In genomic region chr3:123652346-123652984, GRCh38 we compare ENCODE assay signal across 9 cellular contexts.
DNase-seq lines count a peak whose midpoint lies in the region; ATAC-seq and TF ChIP-seq lines count a peak whose summit lies in the region.
"Had no signal": no experiment of that assay in that cellular context is flagged by ENCODE, and none has a peak within 500 bp of the region (broad histone marks: within the 10 kb centered on the region; RNA-seq: fewer than 3 reads in every experiment).

No MANE protein-coding gene starts in this region.

- H3K4me1 ChIP-seq in trophoblast cell (ENCODE audit: control insufficient read depth in 1 of 2, insufficient read depth in 2 of 2, low read length in 2 of 2) = peaks cover 5 to 14% of the 10 kb centered on the region in 2 experiments

- peaks cover 2% of the 10 kb centered on the region for H3K79me2 ChIP-seq in trophoblast cell (ENCODE audit: control insufficient read depth, insufficient read depth, low read length, poor library complexity)

- H2AK5ac ChIP-seq in trophoblast cell (ENCODE audit: low read length) = peak overlapping the region; percentile 63

- peak overlapping the region; percentile 57 for H4K91ac ChIP-seq in trophoblast cell (ENCODE audit: low read depth, low read length)

- H3K9ac ChIP-seq in trophoblast cell (ENCODE audit: low read length) = no peak overlapping the region

- peaks cover 3% of the 10 kb centered on the region for H3K79me1 ChIP-seq in trophoblast cell (ENCODE audit: low read length)

- peak; percentile 93 for TF ChIP-seq CTCF in GM06990 (IDR thresholded peaks at IDR 0.05; ENCODE audit: insufficient read depth, low read length, poor library complexity, severe bottlenecking)

- H3K27me3 Mint-ChIP-seq in activated naive CD4-positive, alpha-beta T cell treated with anti-CD3 and anti-CD28 coated beads, Interleukin-2, amount 10 ng/mL, durations not matched to agents 7 days and 5 days = no peaks in the 10 kb centered on the region
- H3K27me3 Mint-ChIP-seq: activated naive CD4-positive, alpha-beta T cell treated with anti-CD3 and anti-CD28 coated beads, Interleukin-2, amount 50 U/mL, for 24 hours had no signal

- H3K27me3 ChIP-seq in GM06990 (replicated peaks; ENCODE audit: control insufficient read depth, insufficient read depth, low read length) (peaks cover 3% of the 10 kb centered on the region), trophoblast cell (ENCODE audit: insufficient read depth, low read length) (no peaks in the 10 kb centered on the region)

- H3K4me1 Mint-ChIP-seq in activated naive CD4-positive, alpha-beta T cell treated with anti-CD3 and anti-CD28 coated beads, Interleukin-2, amount 10 ng/mL, durations not matched to agents 7 days and 5 days = no peaks in the 10 kb centered on the region
- H3K4me1 Mint-ChIP-seq: activated naive CD4-positive, alpha-beta T cell treated with anti-CD3 and anti-CD28 coated beads, Interleukin-2, amount 50 U/mL, for 24 hours had no signal

- peak overlapping the region; percentile 5 for H2BK5ac ChIP-seq in trophoblast cell (ENCODE audit: low read depth, low read length, poor library complexity)

- H3K9me3 ChIP-seq in trophoblast cell (ENCODE audit: insufficient read depth, low read depth, low read length) = no peaks in the 10 kb centered on the region

- no peak overlapping the region for H3K4me2 ChIP-seq in trophoblast cell (ENCODE audit: low read length)

- DNase-seq in GM06990 (ENCODE audit: extremely low read depth, insufficient read length) (peak; percentile 34), NCI-H748 (lab: John Stamatoyannopoulos, UW; ENCODE audit: unreplicated experiment) (peak; percentile 55), head of caudate nucleus (peak; percentile 64 to 92 (median 84)), trophoblast cell (peak; percentile 55 to 82)
- peak; percentile 39 for DNase-seq in activated naive CD4-positive, alpha-beta T cell treated with anti-CD3 and anti-CD28 coated beads, Interleukin-2, amount 10 ng/mL, durations not matched to agents 7 days and 5 days

- H3K4me3 ChIP-seq in GM06990 (replicated peaks; ENCODE audit: low read depth, low read length) = no peak overlapping the region
- H3K4me3 ChIP-seq in trophoblast cell (ENCODE audit: low read depth, low read length) = no peak overlapping the region

- peak overlapping the region; percentile 61 for H3K14ac ChIP-seq in trophoblast cell (ENCODE audit: low read length)

- H3K27ac Mint-ChIP-seq in activated naive CD4-positive, alpha-beta T cell treated with anti-CD3 and anti-CD28 coated beads, Interleukin-2, amount 10 ng/mL, durations not matched to agents 7 days and 5 days = no peak overlapping the region
- H3K27ac Mint-ChIP-seq: activated naive CD4-positive, alpha-beta T cell treated with anti-CD3 and anti-CD28 coated beads, Interleukin-2, amount 50 U/mL, for 24 hours had no signal

- CTCF ChIA-PET in activated naive CD4-positive, alpha-beta T cell treated with anti-CD3 and anti-CD28 coated beads, Interleukin-2, amount 10 ng/mL, durations not matched to agents 7 days and 5 days (lab: Charles Lee) = interaction anchor here (0.6 to 5.0 kb wide), 16 partner anchors 9 to 423 kb away, joined by 3 to 48 read pairs (median 4); no protein-coding TSS in a partner anchor

- H2BK12ac ChIP-seq in trophoblast cell (ENCODE audit: low read length) = peak overlapping the region; percentile 35

- H3K23ac ChIP-seq in trophoblast cell (ENCODE audit: low read length) = no peak overlapping the region

- no CpG with 5 or more reads among the region's 9 CpGs for WGBS in trophoblast cell (ENCODE audit: extremely low coverage, insufficient coverage, insufficient read length)

- no peaks in the 10 kb centered on the region for H3K9me3 Mint-ChIP-seq in activated naive CD4-positive, alpha-beta T cell treated with anti-CD3 and anti-CD28 coated beads, Interleukin-2, amount 10 ng/mL, durations not matched to agents 7 days and 5 days
- H3K9me3 Mint-ChIP-seq: activated naive CD4-positive, alpha-beta T cell treated with anti-CD3 and anti-CD28 coated beads, Interleukin-2, amount 50 U/mL, for 24 hours had no signal

- peak overlapping the region; percentile 27 for H2AFZ ChIP-seq in trophoblast cell (ENCODE audit: insufficient read depth, low read length, poor library complexity)

- H3K18ac ChIP-seq in trophoblast cell (ENCODE audit: low read length) = peak overlapping the region; percentile 2

- H3K36me3 ChIP-seq in GM06990 (ENCODE audit: control insufficient read depth, insufficient read depth, low read length) (no peaks in the 10 kb centered on the region), trophoblast cell (ENCODE audit: control insufficient read depth in 1 of 2, insufficient read depth in 2 of 2, low read length in 2 of 2) (peaks cover 26 to 32% of the 10 kb centered on the region in 2 experiments)

- peak overlapping the region; percentile 11 for H4K8ac ChIP-seq in trophoblast cell (ENCODE audit: low read depth, low read length)

- intact Hi-C loops in head of caudate nucleus (cut with DNase I) = loop anchor here (5.0 kb wide), 1 partner anchor 70 kb away; no protein-coding TSS in a partner anchor

- no peak overlapping the region for H3K27ac ChIP-seq in trophoblast cell (ENCODE audit: low read depth, low read length)

- no peak overlapping the region for H4K12ac ChIP-seq in trophoblast cell (ENCODE audit: low read depth, low read length)

- no peaks in the 10 kb centered on the region for H3K36me3 Mint-ChIP-seq in activated naive CD4-positive, alpha-beta T cell treated with anti-CD3 and anti-CD28 coated beads, Interleukin-2, amount 10 ng/mL, durations not matched to agents 7 days and 5 days

- peak; percentile 53 for ATAC-seq in HG03442 (IDR thresholded peaks at IDR 0.05; ENCODE audit: unreplicated experiment)
- no peak for ATAC-seq in HG03432 (IDR thresholded peaks at IDR 0.05; ENCODE audit: unreplicated experiment)
- no peak for ATAC-seq in GM19452 (IDR thresholded peaks at IDR 0.05; ENCODE audit: unreplicated experiment)

- H3K4me3 Mint-ChIP-seq in activated naive CD4-positive, alpha-beta T cell treated with anti-CD3 and anti-CD28 coated beads, Interleukin-2, amount 10 ng/mL, durations not matched to agents 7 days and 5 days = no peak overlapping the region
- H3K4me3 Mint-ChIP-seq: activated naive CD4-positive, alpha-beta T cell treated with anti-CD3 and anti-CD28 coated beads, Interleukin-2, amount 50 U/mL, for 24 hours had no signal

- H3K4ac ChIP-seq in trophoblast cell (ENCODE audit: low read depth, low read length) = no peak overlapping the region

- peak overlapping the region; percentile 8 for H2BK120ac ChIP-seq in trophoblast cell (ENCODE audit: insufficient read depth, low read length, poor library complexity)

Comparison
In these comparisons a context has a peak if more than half of its experiments do, and no peak if none do; other contexts are left out.
1. DNase-seq: peak in every context shown above with its lines; median percentile 84 in head of caudate nucleus; 68 in trophoblast cell; 55 in NCI-H748; 39 in activated naive CD4-positive, alpha-beta T cell treated with anti-CD3 and anti-CD28 coated beads, Interleukin-2, amount 10 ng/mL, durations not matched to agents 7 days and 5 days; 34 in GM06990.